ENCODE assay signal across 2 cellular contexts in the genomic region with DNA sequence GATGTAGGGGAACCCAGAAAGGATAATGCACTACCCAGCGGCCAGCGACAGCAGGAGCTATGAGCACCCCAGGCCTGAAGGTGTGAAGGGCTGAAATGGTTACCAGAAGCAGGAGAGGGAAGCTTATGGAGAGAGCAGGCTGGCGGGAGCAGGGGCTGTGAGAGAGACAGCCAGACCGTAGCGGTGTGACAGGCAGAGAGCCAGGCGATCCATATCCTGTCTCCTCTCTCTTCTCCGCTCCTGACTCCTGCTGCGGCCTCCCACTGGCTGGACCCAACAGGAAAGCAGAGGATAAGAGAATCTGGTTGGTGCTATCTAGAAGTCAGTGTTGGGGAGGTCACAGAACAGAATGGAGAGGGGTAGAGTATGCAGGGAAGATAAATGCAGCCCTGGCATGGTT.
TF ChIP-seq lines count a peak whose summit lies in the region.

No MANE protein-coding gene starts in this region.

TF ChIP-seq in IMR-90, 13 proteins besides CTCF, POLR2A, EP300 and RAD21:
- TF ChIP-seq MAZ (IDR thresholded peaks at IDR 0.05; ENCODE audit: borderline replicate concordance, low read depth, low read length) (no peak), BHLHE40 (IDR thresholded peaks at IDR 0.05; ENCODE audit: low read depth, low read length) (no peak), SMC3 (IDR thresholded peaks at IDR 0.05; ENCODE audit: low read depth, low read length) (no peak), ELK1 (IDR thresholded peaks at IDR 0.05; ENCODE audit: borderline replicate concordance, low read depth, low read length) (no peak), MAFK (IDR thresholded peaks at IDR 0.05; ENCODE audit: low read depth, low read length) (no peak), MXI1 (IDR thresholded peaks at IDR 0.05; ENCODE audit: borderline replicate concordance, low read depth, low read length) (no peak), NFE2L2 (IDR thresholded peaks at IDR 0.05; ENCODE audit: low read depth, low read length) (no peak), RFX5 (IDR thresholded peaks at IDR 0.05; ENCODE audit: low read depth, low read length) (no peak), FOS (IDR thresholded peaks at IDR 0.05; ENCODE audit: low read depth, low read length) (no peak), RCOR1 (IDR thresholded peaks at IDR 0.05; ENCODE audit: insufficient replicate concordance, low read length) (no peak), CEBPB (IDR thresholded peaks at IDR 0.05; ENCODE audit: low read depth, low read length) (no peak), CHD1 (IDR thresholded peaks at IDR 0.05; ENCODE audit: low read depth, low read length) (no peak), USF2 (IDR thresholded peaks at IDR 0.05; ENCODE audit: low read depth, low read length) (no peak)

TF ChIP-seq in WTC11, 78 proteins besides CTCF, POLR2A, EP300 and RAD21:
- no peak for TF ChIP-seq NFYB (CRISPR knock-in tag; conservative IDR thresholded peaks at IDR 0.05; ENCODE audit: low read depth)
- TF ChIP-seq SP1 (CRISPR knock-in tag; conservative IDR thresholded peaks at IDR 0.05), result no peak
- TF ChIP-seq ZNF671 (CRISPR knock-in tag; IDR thresholded peaks at IDR 0.05), result no peak
- TF ChIP-seq STAT6 (CRISPR knock-in tag; conservative IDR thresholded peaks at IDR 0.05; ENCODE audit: low read depth), result no peak
- no peak for TF ChIP-seq NR1H2 (CRISPR knock-in tag; IDR thresholded peaks at IDR 0.05)
- TF ChIP-seq ZNF425 (CRISPR knock-in tag; conservative IDR thresholded peaks at IDR 0.05), result no peak
- TF ChIP-seq, protein P1, sequence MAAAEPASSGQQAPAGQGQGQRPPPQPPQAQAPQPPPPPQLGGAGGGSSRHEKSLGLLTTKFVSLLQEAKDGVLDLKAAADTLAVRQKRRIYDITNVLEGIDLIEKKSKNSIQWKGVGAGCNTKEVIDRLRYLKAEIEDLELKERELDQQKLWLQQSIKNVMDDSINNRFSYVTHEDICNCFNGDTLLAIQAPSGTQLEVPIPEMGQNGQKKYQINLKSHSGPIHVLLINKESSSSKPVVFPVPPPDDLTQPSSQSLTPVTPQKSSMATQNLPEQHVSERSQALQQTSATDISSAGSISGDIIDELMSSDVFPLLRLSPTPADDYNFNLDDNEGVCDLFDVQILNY (CRISPR knock-in tag; IDR thresholded peaks at IDR 0.05), result no peak
- TF ChIP-seq CREM (CRISPR knock-in tag; IDR thresholded peaks at IDR 0.05), result no peak
- no peak for TF ChIP-seq PRRX2 (CRISPR knock-in tag; IDR thresholded peaks at IDR 0.05)
TF ChIP-seq in WTC11: peak in this region for 0.
